ENCODE assay signal across 1 cellular context in genomic region chr5:151251001-151251551, GRCh38.
TF ChIP-seq lines count a peak whose summit lies in the region.

No MANE protein-coding gene starts in this region.

TF ChIP-seq in K562, 482 proteins besides CTCF, POLR2A, EP300 and RAD21 (continued from another document):
- TF ChIP-seq CUX1 (CRISPR knock-in tag; IDR thresholded peaks at IDR 0.05) (no peak), NR2C2 (CRISPR knock-in tag; IDR thresholded peaks at IDR 0.05) (no peak), NR2C2 (tag; IDR thresholded peaks at IDR 0.05) (peak; percentile 48; the same call in 1 of the 2 replicates), TCF15 (CRISPR knock-in tag; IDR thresholded peaks at IDR 0.05) (no peak), ATF4 (CRISPR knock-in tag; IDR thresholded peaks at IDR 0.05) (no peak), EWSR1 (IDR thresholded peaks at IDR 0.05; ENCODE audit: borderline replicate concordance, low read depth, partially characterized antibody) (no peak), THAP7 (CRISPR knock-in tag; IDR thresholded peaks at IDR 0.05) (no peak), ZC3H11A (IDR thresholded peaks at IDR 0.05; ENCODE audit: low read depth, low read length) (no peak), ZNF282 (CRISPR knock-in tag; IDR thresholded peaks at IDR 0.05) (no peak), ELK1 (CRISPR knock-in tag; IDR thresholded peaks at IDR 0.05) (no peak), ZBTB11 (CRISPR knock-in tag; IDR thresholded peaks at IDR 0.05) (no peak), CEBPG (CRISPR knock-in tag; IDR thresholded peaks at IDR 0.05) (peak; percentile 28; the same call in 1 of the 2 replicates), CEBPG (tag; conservative IDR thresholded peaks at IDR 0.05 in 1 of 2, IDR thresholded peaks at IDR 0.05 in 1 of 2) (no peak), ATF3 (IDR thresholded peaks at IDR 0.05) (no peak), ATF3 (CRISPR knock-in tag; conservative IDR thresholded peaks at IDR 0.05) (no peak), NR2C1 (IDR thresholded peaks at IDR 0.05) (peak; percentile 36; the same call in 1 of the 2 replicates), NR2C1 (tag; IDR thresholded peaks at IDR 0.05) (peak; percentile 72), SOX6 (IDR thresholded peaks at IDR 0.05) (no peak), ZNF449 (CRISPR knock-in tag; IDR thresholded peaks at IDR 0.05) (no peak), ZNF384 (IDR thresholded peaks at IDR 0.05; ENCODE audit: low read depth, low read length) (no peak), CHAMP1 (IDR thresholded peaks at IDR 0.05) (no peak), CXXC5 (CRISPR knock-in tag; IDR thresholded peaks at IDR 0.05) (no peak), LCOR (CRISPR knock-in tag; IDR thresholded peaks at IDR 0.05) (peak; percentile 66; the same call in 1 of the 2 replicates), ELF4 (CRISPR knock-in tag; IDR thresholded peaks at IDR 0.05) (no peak)
